Comparison of ENCODE assay signal across 1 cellular context in the genomic region with DNA sequence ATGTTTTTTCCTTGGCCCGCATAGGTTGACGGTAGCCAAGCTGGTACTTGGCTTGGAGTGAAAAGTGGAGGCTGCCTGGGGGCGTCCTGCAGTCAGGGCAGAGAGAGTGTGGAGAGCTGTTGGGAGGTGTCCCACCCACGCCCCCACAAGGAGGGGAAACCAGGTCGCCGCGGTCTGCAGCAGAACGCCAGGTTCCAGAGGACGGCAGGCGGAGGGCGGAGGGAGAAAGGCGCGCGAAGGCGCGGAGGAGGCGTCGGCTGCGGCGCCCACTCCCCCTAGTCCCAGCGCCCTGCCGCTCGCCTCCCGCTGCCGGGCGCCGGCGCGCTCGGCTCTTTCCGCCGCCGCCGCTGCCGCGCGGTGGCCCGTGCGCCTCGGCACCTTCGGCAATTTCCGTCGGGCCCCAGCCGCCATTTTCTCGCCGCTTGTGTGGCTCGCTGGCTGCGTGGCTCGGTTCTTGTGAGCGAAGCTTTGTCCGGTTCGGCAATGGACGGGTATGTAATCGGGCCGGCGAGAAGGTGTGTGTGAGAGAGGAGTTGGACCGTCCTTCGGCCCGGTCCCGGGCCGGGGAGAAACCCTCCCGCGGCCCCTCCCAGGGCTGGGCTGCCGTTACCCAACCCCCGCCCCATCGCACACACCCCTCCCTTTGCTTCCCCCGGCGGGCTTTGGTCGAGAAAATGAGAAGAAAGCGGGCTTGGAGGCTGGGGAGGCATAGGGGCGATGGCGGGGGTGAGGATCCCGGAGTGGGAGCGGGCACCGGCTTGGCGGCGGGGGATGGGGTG.
TF ChIP-seq lines count a peak whose summit lies in the region.

A gene with protein sequence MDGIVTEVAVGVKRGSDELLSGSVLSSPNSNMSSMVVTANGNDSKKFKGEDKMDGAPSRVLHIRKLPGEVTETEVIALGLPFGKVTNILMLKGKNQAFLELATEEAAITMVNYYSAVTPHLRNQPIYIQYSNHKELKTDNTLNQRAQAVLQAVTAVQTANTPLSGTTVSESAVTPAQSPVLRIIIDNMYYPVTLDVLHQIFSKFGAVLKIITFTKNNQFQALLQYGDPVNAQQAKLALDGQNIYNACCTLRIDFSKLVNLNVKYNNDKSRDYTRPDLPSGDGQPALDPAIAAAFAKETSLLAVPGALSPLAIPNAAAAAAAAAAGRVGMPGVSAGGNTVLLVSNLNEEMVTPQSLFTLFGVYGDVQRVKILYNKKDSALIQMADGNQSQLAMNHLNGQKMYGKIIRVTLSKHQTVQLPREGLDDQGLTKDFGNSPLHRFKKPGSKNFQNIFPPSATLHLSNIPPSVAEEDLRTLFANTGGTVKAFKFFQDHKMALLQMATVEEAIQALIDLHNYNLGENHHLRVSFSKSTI (plus strand): TSS at position 403 of the 779 bp plus-strand sequence. CDS start 81 bp downstream, at position 484.

TF ChIP-seq in K562, 482 proteins besides CTCF, POLR2A, EP300 and RAD21 (continued from another document and continues in another):
- TF ChIP-seq, protein P1, sequence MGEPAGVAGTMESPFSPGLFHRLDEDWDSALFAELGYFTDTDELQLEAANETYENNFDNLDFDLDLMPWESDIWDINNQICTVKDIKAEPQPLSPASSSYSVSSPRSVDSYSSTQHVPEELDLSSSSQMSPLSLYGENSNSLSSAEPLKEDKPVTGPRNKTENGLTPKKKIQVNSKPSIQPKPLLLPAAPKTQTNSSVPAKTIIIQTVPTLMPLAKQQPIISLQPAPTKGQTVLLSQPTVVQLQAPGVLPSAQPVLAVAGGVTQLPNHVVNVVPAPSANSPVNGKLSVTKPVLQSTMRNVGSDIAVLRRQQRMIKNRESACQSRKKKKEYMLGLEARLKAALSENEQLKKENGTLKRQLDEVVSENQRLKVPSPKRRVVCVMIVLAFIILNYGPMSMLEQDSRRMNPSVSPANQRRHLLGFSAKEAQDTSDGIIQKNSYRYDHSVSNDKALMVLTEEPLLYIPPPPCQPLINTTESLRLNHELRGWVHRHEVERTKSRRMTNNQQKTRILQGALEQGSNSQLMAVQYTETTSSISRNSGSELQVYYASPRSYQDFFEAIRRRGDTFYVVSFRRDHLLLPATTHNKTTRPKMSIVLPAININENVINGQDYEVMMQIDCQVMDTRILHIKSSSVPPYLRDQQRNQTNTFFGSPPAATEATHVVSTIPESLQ (CRISPR knock-in tag; IDR thresholded peaks at IDR 0.05): no peak
- TF ChIP-seq ILK (tag; IDR thresholded peaks at IDR 0.05; ENCODE audit: borderline replicate concordance, low read depth) (no peak), TEAD4 (IDR thresholded peaks at IDR 0.05; ENCODE audit: low read length) (no peak), TEAD4 (CRISPR knock-in tag; IDR thresholded peaks at IDR 0.05; ENCODE audit: borderline replicate concordance) (no peak), TEAD2 (tag; IDR thresholded peaks at IDR 0.05) (no peak), ZNF217 (CRISPR knock-in tag; IDR thresholded peaks at IDR 0.05) (no peak), NCOA2 (IDR thresholded peaks at IDR 0.05; ENCODE audit: partially characterized antibody in 2 of 2) (no peak), ZNF134 (CRISPR knock-in tag; conservative IDR thresholded peaks at IDR 0.05) (no peak), ZNF644 (tag; IDR thresholded peaks at IDR 0.05; ENCODE audit: low read depth) (no peak), SETDB1 (IDR thresholded peaks at IDR 0.05; ENCODE audit: low read length) (no peak), ZFP30 (CRISPR knock-in tag; IDR thresholded peaks at IDR 0.05; ENCODE audit: borderline replicate concordance) (no peak), SIRT6 (IDR thresholded peaks at IDR 0.05; ENCODE audit: low read depth, low read length) (no peak), ZBTB11 (CRISPR knock-in tag; IDR thresholded peaks at IDR 0.05) (0 out of 6 replicates have a peak, but pooled peaks of 1 of the 3 experiments have one; percentile 39), EHMT2 (IDR thresholded peaks at IDR 0.05) (no peak), NKRF (IDR thresholded peaks at IDR 0.05; ENCODE audit: borderline replicate concordance) (no peak), NFIX (CRISPR knock-in tag; IDR thresholded peaks at IDR 0.05; ENCODE audit: low read depth) (no peak), THAP12 (CRISPR knock-in tag; IDR thresholded peaks at IDR 0.05) (0 out of 2 replicates have a peak, but pooled peaks have one; percentile 40), TAF1 (IDR thresholded peaks at IDR 0.05; ENCODE audit: control insufficient read depth, extremely low read depth, insufficient read depth, low read length, severe bottlenecking) (peak; percentile 70), KLF6 (CRISPR knock-in tag; IDR thresholded peaks at IDR 0.05; ENCODE audit: borderline replicate concordance) (no peak), ZSCAN29 (IDR thresholded peaks at IDR 0.05) (no peak), SMARCC2 (IDR thresholded peaks at IDR 0.05; ENCODE audit: low read depth) (no peak), PKNOX1 (IDR thresholded peaks at IDR 0.05) (no peak), NONO (IDR thresholded peaks at IDR 0.05; ENCODE audit: low read depth in 2 of 2, low read length in 1 of 2) (peak in 1 of 2 experiments; percentile 41; a peak in 1 of 4 replicates), NCOA6 (IDR thresholded peaks at IDR 0.05) (no peak), ZBED1 (IDR thresholded peaks at IDR 0.05) (no peak), ZNF75A (CRISPR knock-in tag; IDR thresholded peaks at IDR 0.05) (no peak), CEBPB (tag; IDR thresholded peaks at IDR 0.05) (no peak), CREBBP (IDR thresholded peaks at IDR 0.05; ENCODE audit: low read depth, low read length) (no peak), ZBTB17 (CRISPR knock-in tag; IDR thresholded peaks at IDR 0.05) (no peak), MEIS2 (IDR thresholded peaks at IDR 0.05; ENCODE audit: partially characterized antibody) (no peak), SRSF9 (IDR thresholded peaks at IDR 0.05; ENCODE audit: borderline replicate concordance, low read depth, low read length) (no peak), KAT8 (IDR thresholded peaks at IDR 0.05; ENCODE audit: low read depth) (no peak), GTF2E2 (tag; IDR thresholded peaks at IDR 0.05) (peak; percentile 59; the same call in 1 of the 2 replicates), BACH1 (tag; IDR thresholded peaks at IDR 0.05) (no peak), ID3 (CRISPR knock-in tag; IDR thresholded peaks at IDR 0.05) (no peak), ID3 (tag; IDR thresholded peaks at IDR 0.05) (no peak), HDAC1 (IDR thresholded peaks at IDR 0.05) (0 out of 4 replicates have a peak, but pooled peaks of 1 of the 2 experiments have one; percentile 17), ZNF398 (CRISPR knock-in tag; IDR thresholded peaks at IDR 0.05) (no peak), BCOR (IDR thresholded peaks at IDR 0.05) (no peak), PHF21A (IDR thresholded peaks at IDR 0.05; ENCODE audit: borderline replicate concordance, low read depth) (no peak), CHD1 (IDR thresholded peaks at IDR 0.05; ENCODE audit: low read length) (peak; percentile 8), CTBP1 (IDR thresholded peaks at IDR 0.05; ENCODE audit: borderline replicate concordance) (peak; percentile 93)
- TF ChIP-seq, protein P2, sequence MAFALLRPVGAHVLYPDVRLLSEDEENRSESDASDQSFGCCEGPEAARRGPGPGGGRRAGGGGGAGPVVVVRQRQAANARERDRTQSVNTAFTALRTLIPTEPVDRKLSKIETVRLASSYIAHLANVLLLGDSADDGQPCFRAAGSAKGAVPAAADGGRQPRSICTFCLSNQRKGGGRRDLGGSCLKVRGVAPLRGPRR (CRISPR knock-in tag; IDR thresholded peaks at IDR 0.05): no peak
- TF ChIP-seq, protein P3, sequence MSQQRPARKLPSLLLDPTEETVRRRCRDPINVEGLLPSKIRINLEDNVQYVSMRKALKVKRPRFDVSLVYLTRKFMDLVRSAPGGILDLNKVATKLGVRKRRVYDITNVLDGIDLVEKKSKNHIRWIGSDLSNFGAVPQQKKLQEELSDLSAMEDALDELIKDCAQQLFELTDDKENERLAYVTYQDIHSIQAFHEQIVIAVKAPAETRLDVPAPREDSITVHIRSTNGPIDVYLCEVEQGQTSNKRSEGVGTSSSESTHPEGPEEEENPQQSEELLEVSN (IDR thresholded peaks at IDR 0.05; ENCODE audit: borderline replicate concordance in 1 of 2, extremely low read depth in 1 of 2, insufficient read depth in 1 of 2, insufficient read length in 1 of 2, low read depth in 1 of 2, low read length in 1 of 2, poor library complexity in 1 of 2, severe bottlenecking in 1 of 2): peak; percentile 59 to 89
- TF ChIP-seq, protein P4, sequence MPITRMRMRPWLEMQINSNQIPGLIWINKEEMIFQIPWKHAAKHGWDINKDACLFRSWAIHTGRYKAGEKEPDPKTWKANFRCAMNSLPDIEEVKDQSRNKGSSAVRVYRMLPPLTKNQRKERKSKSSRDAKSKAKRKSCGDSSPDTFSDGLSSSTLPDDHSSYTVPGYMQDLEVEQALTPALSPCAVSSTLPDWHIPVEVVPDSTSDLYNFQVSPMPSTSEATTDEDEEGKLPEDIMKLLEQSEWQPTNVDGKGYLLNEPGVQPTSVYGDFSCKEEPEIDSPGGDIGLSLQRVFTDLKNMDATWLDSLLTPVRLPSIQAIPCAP (CRISPR knock-in tag; IDR thresholded peaks at IDR 0.05; ENCODE audit: borderline replicate concordance): no peak
